In genomic region chr7:131284702-131285419, GRCh38 we compare ENCODE assay signal across 1 cellular context.
TF ChIP-seq lines count a peak whose summit lies in the region.

No MANE protein-coding gene starts in this region.

TF ChIP-seq in GM23338, 12 proteins besides CTCF, POLR2A, EP300 and RAD21 (continued from another document):
- TF ChIP-seq ZNF462 (CRISPR knock-in tag; IDR thresholded peaks at IDR 0.05) (no peak), POLR2AphosphoS5 (IDR thresholded peaks at IDR 0.05; ENCODE audit: low read depth) (no peak), EZH2phosphoT487 (IDR thresholded peaks at IDR 0.05; ENCODE audit: unreplicated experiment) (no peak), CREB1 (CRISPR knock-in tag; IDR thresholded peaks at IDR 0.05; ENCODE audit: low read depth) (no peak), EZH2 (IDR thresholded peaks at IDR 0.05; ENCODE audit: low read depth, unreplicated experiment) (no peak)
